Comparison of ENCODE assay signal across 9 cellular contexts in genomic region chr6:2353412-2354137, GRCh38.
DNase-seq lines count a peak whose midpoint lies in the region; ATAC-seq and TF ChIP-seq lines count a peak whose summit lies in the region.
"Had no signal": no experiment of that assay in that cellular context is flagged by ENCODE, and none has a peak within 500 bp of the region (broad histone marks: within the 10 kb centered on the region; RNA-seq: fewer than 3 reads in every experiment).

No MANE protein-coding gene starts in this region.

- H3K79me1 ChIP-seq in neuronal stem cell (ENCODE audit: low read depth, low read length) = no peaks in the 10 kb centered on the region

- no peak overlapping the region for H2BK12ac ChIP-seq in neuronal stem cell (ENCODE audit: low read length)

- H3K4ac ChIP-seq in neuronal stem cell (ENCODE audit: low read length) = no peak overlapping the region

- in situ Hi-C loops in Caki2 (cut with HindIII; ENCODE audit: low pct_unique_long_range_greater_than_20kb, low sequenced_read_pairs) = no loop called here
- in situ Hi-C loops in transverse colon (cut with MboI; ENCODE audit: low pct_ligation_motif_present in 1 of 4, low pct_unique_long_range_greater_than_20kb in 1 of 4, low sequenced_read_pairs in 3 of 4) = loop anchor here in 3 of 4 donors (5.0 to 25.0 kb wide), 4 partner anchors 136 to 759 kb away; no protein-coding TSS in a partner anchor

- H3K36me3 Mint-ChIP-seq in activated T-cell treated with anti-CD3 and anti-CD28 coated beads, Interleukin-2, amount 50 U/mL, for 4 hours (ENCODE audit: insufficient read depth) = peaks cover under 1% of the 10 kb centered on the region

- H3K18ac ChIP-seq in neuronal stem cell (ENCODE audit: low read length) = no peak overlapping the region

- H3K4me3 Mint-ChIP-seq in activated T-cell treated with anti-CD3 and anti-CD28 coated beads, Interleukin-2, amount 50 U/mL, for 4 hours = no peak overlapping the region
- H3K4me3 Mint-ChIP-seq: activated B cell treated with CpG ODN at 0.5 μM for 24 hours had no signal

- no peak overlapping the region for H3K14ac ChIP-seq in neuronal stem cell (ENCODE audit: low read length)

- H3K36me3 ChIP-seq in neuronal stem cell (replicated peaks in 1 of 2; ENCODE audit: control insufficient read depth in 2 of 2, insufficient read depth in 2 of 2, low read length in 2 of 2) (no peaks in the 10 kb centered on the region), transverse colon (no peaks in the 10 kb centered on the region)

- H3K9me3 ChIP-seq in neuronal stem cell (replicated peaks in 1 of 2; ENCODE audit: control insufficient read depth in 2 of 2, insufficient read depth in 1 of 2, low read depth in 1 of 2, low read length in 2 of 2) (no peaks in the 10 kb centered on the region), transverse colon (no peaks in the 10 kb centered on the region)

- no peak overlapping the region for H2BK120ac ChIP-seq in neuronal stem cell (ENCODE audit: low read depth, low read length)

- no peak overlapping the region for H3K23ac ChIP-seq in neuronal stem cell (ENCODE audit: low read depth, low read length, poor library complexity)

- no peak overlapping the region for H2AFZ ChIP-seq in neuronal stem cell (ENCODE audit: low read length)

- no peak for TF ChIP-seq EP300 in transverse colon (IDR thresholded peaks at IDR 0.05; ENCODE audit: low read depth)

- no peak overlapping the region for H3K9ac ChIP-seq in neuronal stem cell (ENCODE audit: low read depth, low read length, poor library complexity)

- H3K4me1 ChIP-seq in neuronal stem cell (ENCODE audit: control insufficient read depth in 2 of 2, insufficient read depth in 1 of 2, low read depth in 1 of 2, low read length in 2 of 2) (peaks cover 0 to 4% of the 10 kb centered on the region in 2 donors), transverse colon (peaks cover 0 to 8% (median 0%) of the 10 kb centered on the region in 4 donors)

- no peak for TF ChIP-seq POLR2A in transverse colon (IDR thresholded peaks at IDR 0.05)

- intact Hi-C loops in transverse colon (cut with DNase I; ENCODE audit: low total_unique reads) = loop anchor here (5.0 kb wide), 1 partner anchor 756 kb away; no protein-coding TSS in a partner anchor

- no peak overlapping the region for H4K91ac ChIP-seq in neuronal stem cell (ENCODE audit: low read depth, low read length, poor library complexity)

- H3K4me1 Mint-ChIP-seq in activated T-cell treated with anti-CD3 and anti-CD28 coated beads, Interleukin-2, amount 50 U/mL, for 4 hours (ENCODE audit: low read depth) = no peaks in the 10 kb centered on the region
- H3K4me1 Mint-ChIP-seq: activated B cell treated with CpG ODN at 0.5 μM for 24 hours had no signal

- no peaks in the 10 kb centered on the region for H3K27me3 Mint-ChIP-seq in activated T-cell treated with anti-CD3 and anti-CD28 coated beads, Interleukin-2, amount 50 U/mL, for 4 hours (ENCODE audit: low read depth)
- H3K27me3 Mint-ChIP-seq: activated B cell treated with CpG ODN at 0.5 μM for 24 hours had no signal

- no peak overlapping the region for H2BK15ac ChIP-seq in neuronal stem cell (ENCODE audit: low read length)

- H2AK5ac ChIP-seq in neuronal stem cell (ENCODE audit: low read depth, low read length) = no peak overlapping the region

- H3K4me3 ChIP-seq in fibroblast of pulmonary artery (replicated peaks; ENCODE audit: low read depth, low read length) (peak overlapping the region; percentile 13), neuronal stem cell (ENCODE audit: low read length in 2 of 2) (no peak overlapping the region), transverse colon (no peak overlapping the region)

- peak; percentile 59 for DNase-seq in Caki2 (ENCODE audit: low read depth)
- peak in 54 of 76 experiments; percentile 15 to 77 (median 44) for DNase-seq in HUDEP-2 (lab: John Stamatoyannopoulos, UW; ENCODE audit: unreplicated experiment in 76 of 76)
- peak; percentile 19 for DNase-seq in OCI-M2 (lab: John Stamatoyannopoulos, UW; ENCODE audit: unreplicated experiment)
- peak; percentile 33 for DNase-seq in activated T-cell treated with anti-CD3 and anti-CD28 coated beads, Interleukin-2, amount 50 U/mL, for 4 hours
- peak; percentile 91 for DNase-seq in fibroblast of pulmonary artery (ENCODE audit: low read depth)
- peak; percentile 58 for DNase-seq in neuronal stem cell (ENCODE audit: low spot score)
- DNase-seq in transverse colon = peak; percentile 78
- DNase-seq: activated B cell treated with CpG ODN at 0.5 μM for 24 hours had no signal

- ATAC-seq in activated T-cell treated with anti-CD3 and anti-CD28 coated beads, Interleukin-2, amount 50 U/mL, for 4 hours = no peak
- no peak for ATAC-seq in HG03095 (IDR thresholded peaks at IDR 0.05; ENCODE audit: unreplicated experiment)

- no peak overlapping the region for H2BK5ac ChIP-seq in neuronal stem cell (ENCODE audit: low read length)

- no peak overlapping the region for H3K4me2 ChIP-seq in neuronal stem cell (ENCODE audit: insufficient read depth, low read length, poor library complexity, severe bottlenecking)

- TF ChIP-seq CTCF in fibroblast of pulmonary artery (IDR thresholded peaks at IDR 0.05; ENCODE audit: low read length, missing control alignments) = peak; percentile 85
- peak; percentile 71 to 83 (median 81) for TF ChIP-seq CTCF in transverse colon (IDR thresholded peaks at IDR 0.05)

- no peaks in the 10 kb centered on the region for H3K9me3 Mint-ChIP-seq in activated T-cell treated with anti-CD3 and anti-CD28 coated beads, Interleukin-2, amount 50 U/mL, for 4 hours
- H3K9me3 Mint-ChIP-seq: activated B cell treated with CpG ODN at 0.5 μM for 24 hours had no signal

- no peaks in the 10 kb centered on the region for H3K27me3 ChIP-seq in neuronal stem cell (ENCODE audit: control insufficient read depth in 3 of 3, insufficient read depth in 3 of 3, low read depth in 1 of 3, low read length in 3 of 3)
- H3K27me3 ChIP-seq in transverse colon = no peaks in the 10 kb centered on the region

- H4K8ac ChIP-seq in neuronal stem cell (ENCODE audit: low read depth, low read length) = no peak overlapping the region

- H3K27ac ChIP-seq in neuronal stem cell (replicated peaks; ENCODE audit: low read length) (no peak overlapping the region), transverse colon (no peak overlapping the region)

- no CpG with 5 or more reads among the region's 10 CpGs for WGBS in neuronal stem cell (ENCODE audit: extremely low coverage in 2 of 2, insufficient read length in 2 of 2, insufficient replicate concordance in 1 of 2), 2 donors
- 53 to 56% methylated on average over 9 to 10 of the region's 10 CpGs for WGBS in transverse colon (ENCODE audit: low coverage in 1 of 2), 2 donors

Comparison
In these comparisons a context has a peak if more than half of its experiments do, and no peak if none do; other contexts are left out.
1. DNase-seq: peak in every context shown above with its lines; median percentile 91 in fibroblast of pulmonary artery; 78 in transverse colon; 59 in Caki2; 58 in neuronal stem cell; 44 in HUDEP-2; 33 in activated T-cell treated with anti-CD3 and anti-CD28 coated beads, Interleukin-2, amount 50 U/mL, for 4 hours; 19 in OCI-M2.